In the genomic region with DNA sequence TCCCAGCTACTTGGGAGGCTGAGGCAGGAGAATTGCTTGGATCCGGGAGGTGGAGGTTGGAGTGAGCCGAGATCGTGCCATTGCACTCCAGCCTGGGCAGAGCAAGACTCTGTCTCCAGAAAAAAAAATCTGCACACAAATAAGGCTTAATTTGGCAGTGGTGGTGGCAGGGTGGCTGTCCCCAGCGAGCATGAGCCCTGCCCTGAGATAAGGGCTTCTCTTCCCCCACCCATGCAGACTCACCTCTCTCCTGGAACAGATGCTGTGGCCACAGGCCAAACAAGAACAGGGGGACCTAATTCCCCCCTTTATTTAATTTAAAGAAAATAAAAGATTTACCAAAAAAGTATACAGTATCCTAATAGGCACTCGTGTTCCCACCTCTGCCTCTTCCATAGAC, we compare ENCODE assay signal across 8 cellular contexts.
DNase-seq lines count a peak whose midpoint lies in the region; ATAC-seq, FAIRE-seq and TF ChIP-seq lines count a peak whose summit lies in the region.

No MANE protein-coding gene starts in this region.

- peaks cover 10% of the 10 kb centered on the region for H3K4me1 Mint-ChIP-seq in activated CD4-positive, alpha-beta T cell treated with anti-CD3 and anti-CD28 coated beads, Interleukin-2, amount 10 ng/mL, durations not matched to agents 24 days and 14 days
- H3K4me1 Mint-ChIP-seq in activated naive CD8-positive, alpha-beta T cell treated with anti-CD3 and anti-CD28 coated beads for 36 hours = peaks cover 6% of the 10 kb centered on the region

- no peaks in the 10 kb centered on the region for H3K27me3 ChIP-seq in tibial artery

- peak overlapping the region; percentile 89 for H3K4me3 Mint-ChIP-seq in activated CD4-positive, alpha-beta T cell treated with anti-CD3 and anti-CD28 coated beads, Interleukin-2, amount 10 ng/mL, durations not matched to agents 24 days and 14 days
- peak overlapping the region; percentile 91 for H3K4me3 Mint-ChIP-seq in activated naive CD8-positive, alpha-beta T cell treated with anti-CD3 and anti-CD28 coated beads for 36 hours

- no peak for FAIRE-seq in kidney (lab: Jason Lieb, UNC)

- no peak overlapping the region for H3K9ac ChIP-seq in kidney (ENCODE audit: low read length in 2 of 2)

- peak overlapping the region; percentile 75 to 79 for H3K4me3 ChIP-seq in kidney (ENCODE audit: low read length in 2 of 2)
- peak overlapping the region; percentile 95 to 100 for H3K4me3 ChIP-seq in tibial artery

- H3K9me3 Mint-ChIP-seq in activated CD4-positive, alpha-beta T cell treated with anti-CD3 and anti-CD28 coated beads, Interleukin-2, amount 10 ng/mL, durations not matched to agents 24 days and 14 days = peaks cover 4% of the 10 kb centered on the region
- peaks cover 1% of the 10 kb centered on the region for H3K9me3 Mint-ChIP-seq in activated naive CD8-positive, alpha-beta T cell treated with anti-CD3 and anti-CD28 coated beads for 36 hours

- TF ChIP-seq CTCF in kidney (IDR thresholded peaks at IDR 0.05; ENCODE audit: borderline replicate concordance, extremely low read depth, insufficient read depth) = no peak
- TF ChIP-seq CTCF in tibial artery (IDR thresholded peaks at IDR 0.05) = no peak

- no peak overlapping the region for H3K27ac Mint-ChIP-seq in activated CD4-positive, alpha-beta T cell treated with anti-CD3 and anti-CD28 coated beads, Interleukin-2, amount 10 ng/mL, durations not matched to agents 24 days and 14 days
- H3K27ac Mint-ChIP-seq in activated naive CD8-positive, alpha-beta T cell treated with anti-CD3 and anti-CD28 coated beads for 36 hours = peak overlapping the region; percentile 90

- H3K36me3 Mint-ChIP-seq in activated CD4-positive, alpha-beta T cell treated with anti-CD3 and anti-CD28 coated beads, Interleukin-2, amount 10 ng/mL, durations not matched to agents 24 days and 14 days (ENCODE audit: low read depth) = peaks cover 3% of the 10 kb centered on the region
- peaks cover 7% of the 10 kb centered on the region for H3K36me3 Mint-ChIP-seq in activated naive CD8-positive, alpha-beta T cell treated with anti-CD3 and anti-CD28 coated beads for 36 hours

- H3K27me3 Mint-ChIP-seq in activated CD4-positive, alpha-beta T cell treated with anti-CD3 and anti-CD28 coated beads, Interleukin-2, amount 10 ng/mL, durations not matched to agents 24 days and 14 days = peaks cover 17% of the 10 kb centered on the region
- no peaks in the 10 kb centered on the region for H3K27me3 Mint-ChIP-seq in activated naive CD8-positive, alpha-beta T cell treated with anti-CD3 and anti-CD28 coated beads for 36 hours

- H3K27ac ChIP-seq in kidney (ENCODE audit: low read depth in 2 of 2, low read length in 2 of 2) (no peak overlapping the region), tibial artery (peak overlapping the region; percentile 94 to 97)

- H3K36me3 ChIP-seq in kidney (ENCODE audit: control insufficient read depth in 1 of 2, insufficient read depth in 2 of 2, low read length in 2 of 2) = no peaks in the 10 kb centered on the region
- H3K36me3 ChIP-seq in tibial artery = no peaks in the 10 kb centered on the region

- no peak for DNase-seq in activated CD4-positive, alpha-beta T cell treated with anti-CD3 and anti-CD28 coated beads, Interleukin-2, amount 10 ng/mL, durations not matched to agents 24 days and 14 days
- DNase-seq in activated CD4-positive, alpha-beta T cell treated with anti-CD3 and anti-CD28 coated beads, Interleukin-2, amount 50 U/mL, for 4 hours = no peak
- no peak for DNase-seq in activated naive CD8-positive, alpha-beta T cell treated with anti-CD3 and anti-CD28 coated beads for 36 hours
- DNase-seq in kidney (peak; percentile 56), tibial artery (no peak), occipital lobe (lab: John Stamatoyannopoulos, UW) (no peak)

- peaks cover 0 to 2% of the 10 kb centered on the region in 2 donors for H3K4me1 ChIP-seq in kidney (ENCODE audit: control insufficient read depth in 1 of 2, insufficient read depth in 1 of 2, low read depth in 1 of 2, low read length in 2 of 2)
- H3K4me1 ChIP-seq in tibial artery = peaks cover 0 to 13% (median 2%) of the 10 kb centered on the region in 4 donors

- intact Hi-C loops in activated CD4-positive, alpha-beta T cell treated with anti-CD3 and anti-CD28 coated beads, Interleukin-2, amount 10 ng/mL, durations not matched to agents 24 days and 14 days (cut with micrococcal nuclease) = no loop called here
- intact Hi-C loops in kidney (cut with DNase I) = no loop called here
- intact Hi-C loops in tibial artery (cut with DNase I; ENCODE audit: low total_unique reads) = no loop called here

- H3K9me3 ChIP-seq in kidney (ENCODE audit: control insufficient read depth in 1 of 2, low read length in 2 of 2) (no peaks in the 10 kb centered on the region), tibial artery (no peaks in the 10 kb centered on the region)

- ATAC-seq in activated CD4-positive, CD25-positive, alpha-beta regulatory T cell treated with anti-CD3 and anti-CD28 coated beads, Interleukin-2, amount 50 U/mL, for 24 hours = no peak
- ATAC-seq in GM19452 (IDR thresholded peaks at IDR 0.05; ENCODE audit: unreplicated experiment) = no peak

Comparison
In these comparisons a context has a peak if more than half of its experiments do, and no peak if none do; other contexts are left out.
1. H3K27ac ChIP-seq: peak in tibial artery (2 of 2); none in kidney (0 of 2).